Comparison of ENCODE assay signal across 28 cellular contexts in the genomic region with DNA sequence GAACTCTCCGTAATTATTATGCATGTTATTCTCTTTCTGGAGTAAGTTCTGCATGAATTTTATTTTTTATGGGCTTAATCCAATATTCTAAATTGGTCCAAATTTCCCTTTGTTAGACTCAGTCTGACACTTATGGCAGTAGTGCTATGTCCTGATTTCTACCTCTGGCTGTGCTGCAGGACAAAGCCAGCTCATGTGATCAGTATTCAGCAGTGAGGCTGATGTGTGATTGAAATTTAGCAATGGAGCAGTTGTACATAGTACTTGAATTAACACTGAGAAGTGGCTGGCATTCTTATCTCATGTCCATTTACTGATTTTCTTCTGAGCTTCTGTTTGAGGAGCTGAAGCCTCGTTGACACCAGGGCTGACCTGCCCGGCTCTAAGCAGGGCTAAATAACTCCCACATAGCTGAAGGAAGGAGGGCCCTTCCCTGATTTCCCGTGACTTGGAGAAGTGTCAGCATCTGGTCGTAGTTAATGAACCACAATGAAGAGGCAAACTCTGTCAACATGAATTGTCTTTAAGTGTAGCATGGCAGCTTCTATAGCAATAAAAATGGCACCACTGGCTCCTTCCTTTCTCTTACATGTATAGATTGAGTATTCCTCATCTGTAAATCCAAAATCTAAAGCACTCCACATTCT.
DNase-seq lines count a peak whose midpoint lies in the region; ATAC-seq and TF ChIP-seq lines count a peak whose summit lies in the region.
"Had no signal": no experiment of that assay in that cellular context is flagged by ENCODE, and none has a peak within 500 bp of the region (broad histone marks: within the 10 kb centered on the region; RNA-seq: fewer than 3 reads in every experiment).

No MANE protein-coding gene starts in this region.

- DNase-seq in MCF 10A (ENCODE audit: unreplicated experiment) (no peak), breast epithelium (ENCODE audit: low spot score in 2 of 2) (no peak), SK-N-MC (ENCODE audit: low read depth, low spot score) (no peak), heart left ventricle (no peak), tibial artery (no peak), inferior parietal cortex (ENCODE audit: extremely low spot score) (no peak)
- DNase-seq in CD4-positive, alpha-beta memory T cell = no peak
- DNase-seq in activated CD8-positive, alpha-beta memory T cell treated with anti-CD3 and anti-CD28 coated beads, Interleukin-2, amount 50 U/mL, for 48 hours = no peak
- DNase-seq: activated CD4-positive, alpha-beta T cell treated with anti-CD3 and anti-CD28 coated beads for 48 hours; activated gamma-delta T cell treated with Interleukin-2 at 50 U/mL for 16 hours; activated T-cell treated with anti-CD3 and anti-CD28 coated beads, Interleukin-2, amount 50 U/mL, for 4 hours; BE2C; CD8-positive, alpha-beta memory T cell; dermis blood vessel endothelial cell; esophagus squamous epithelium; HCEC 1CT; islet precursor cell; naive thymus-derived CD4-positive, alpha-beta T cell; NCI-H2029; NCI-H524 treated with DMSO at 0.1 percent for 48 hours; OCI-M1; right lobe of liver; stimulated activated CD8-positive, alpha-beta memory T cell treated with anti-CD3 and anti-CD28 coated beads, Interleukin-4, amount 100 ng/mL, for 48 hours had no signal

- no peak overlapping the region for H3K4me3 ChIP-seq in breast epithelium
- H3K4me3 ChIP-seq in SK-N-MC = peak overlapping the region; percentile 34
- H3K4me3 ChIP-seq in heart left ventricle = no peak overlapping the region
- no peak overlapping the region for H3K4me3 ChIP-seq in tibial artery
- H3K4me3 ChIP-seq in CD4-positive, alpha-beta memory T cell (ENCODE audit: low read length in 2 of 2) = no peak overlapping the region
- H3K4me3 ChIP-seq: A549, esophagus squamous epithelium, right lobe of liver had no signal

- BruUV-seq in MCF 10A (replicated peaks; lab: Mats Ljungman, UMichigan) = no TSS peak

- H3K4me1 ChIP-seq in breast epithelium (no peaks in the 10 kb centered on the region), heart left ventricle (peaks cover 0 to 48% (median 27%) of the 10 kb centered on the region in 12 donors), tibial artery (peaks cover 0 to 73% (median 30%) of the 10 kb centered on the region in 4 donors)
- H3K4me1 ChIP-seq in CD4-positive, alpha-beta memory T cell (ENCODE audit: insufficient read depth, low read length) = peaks cover 8% of the 10 kb centered on the region
- H3K4me1 ChIP-seq: BE2C had no signal

- no peaks in the 10 kb centered on the region for H3K9me3 Mint-ChIP-seq in MCF 10A (ENCODE audit: unreplicated experiment)
- no peaks in the 10 kb centered on the region for H3K9me3 Mint-ChIP-seq in CD4-positive, alpha-beta memory T cell
- H3K9me3 Mint-ChIP-seq: activated T-cell treated with anti-CD3 and anti-CD28 coated beads, Interleukin-2, amount 50 U/mL, for 4 hours; CD8-positive, alpha-beta memory T cell; stimulated activated naive CD8-positive, alpha-beta T cell treated with anti-CD3 and anti-CD28 coated beads, Interleukin-15, Interleukin-2, amounts not matched to agents 100 ng/mL and 50 ng/mL, for 24 hours; T-helper 2 cell treated with Interferon-gamma antibody and Interleukin-4, amounts not matched to agents 5 μg/mL and 100 μg/mL, for 36 hours had no signal

- TF ChIP-seq POLR2A in breast epithelium (IDR thresholded peaks at IDR 0.05) (no peak), heart left ventricle (IDR thresholded peaks at IDR 0.05) (no peak)

- POLR2A ChIA-PET in MCF 10A (lab: Yijun Ruan, JAX) = interaction anchor here (1.7 kb wide), 1 partner anchor 9 kb away, joined by 5 read pairs; no protein-coding TSS in a partner anchor
- POLR2A ChIA-PET in CD4-positive, alpha-beta memory T cell (lab: Charles Lee; ENCODE audit: partially characterized antibody) = no interaction called here

- H3K4me3 Mint-ChIP-seq in MCF 10A (ENCODE audit: unreplicated experiment) = no peak overlapping the region
- no peak overlapping the region for H3K4me3 Mint-ChIP-seq in CD4-positive, alpha-beta memory T cell
- H3K4me3 Mint-ChIP-seq: activated T-cell treated with anti-CD3 and anti-CD28 coated beads, Interleukin-2, amount 50 U/mL, for 4 hours; CD8-positive, alpha-beta memory T cell; naive thymus-derived CD4-positive, alpha-beta T cell; stimulated activated naive CD8-positive, alpha-beta T cell treated with anti-CD3 and anti-CD28 coated beads, Interleukin-15, Interleukin-2, amounts not matched to agents 100 ng/mL and 50 ng/mL, for 24 hours; T-helper 2 cell treated with Interferon-gamma antibody and Interleukin-4, amounts not matched to agents 5 μg/mL and 100 μg/mL, for 36 hours had no signal

- no peaks in the 10 kb centered on the region for H3K9me3 ChIP-seq in breast epithelium
- H3K9me3 ChIP-seq in SK-N-MC (ENCODE audit: low read depth, low read length) = no peaks in the 10 kb centered on the region
- H3K9me3 ChIP-seq in heart left ventricle = no peaks in the 10 kb centered on the region
- no peaks in the 10 kb centered on the region for H3K9me3 ChIP-seq in tibial artery
- no peaks in the 10 kb centered on the region for H3K9me3 ChIP-seq in CD4-positive, alpha-beta memory T cell (ENCODE audit: control insufficient read depth in 1 of 2, low read length in 2 of 2)
- H3K9me3 ChIP-seq: A549, BE2C, esophagus squamous epithelium, neutrophil, right lobe of liver had no signal

- H3K36me3 ChIP-seq in breast epithelium (no peaks in the 10 kb centered on the region), SK-N-MC (ENCODE audit: insufficient read depth, low read length) (no peaks in the 10 kb centered on the region), heart left ventricle (peaks cover 0 to 36% (median 6%) of the 10 kb centered on the region in 9 donors), tibial artery (peaks cover 24 to 34% (median 27%) of the 10 kb centered on the region in 3 donors)
- no peaks in the 10 kb centered on the region for H3K36me3 ChIP-seq in CD4-positive, alpha-beta memory T cell (ENCODE audit: insufficient read depth, low read length)
- H3K36me3 ChIP-seq: BE2C, esophagus squamous epithelium, neutrophil, right lobe of liver had no signal

- TF ChIP-seq CTCF in MCF 10A (IDR thresholded peaks at IDR 0.05; ENCODE audit: unreplicated experiment) (no peak), breast epithelium (IDR thresholded peaks at IDR 0.05) (no peak), heart left ventricle (IDR thresholded peaks at IDR 0.05) (no peak), tibial artery (IDR thresholded peaks at IDR 0.05) (no peak)

- H3K4me1 Mint-ChIP-seq in MCF 10A (ENCODE audit: insufficient read depth, unreplicated experiment) = peaks cover 6% of the 10 kb centered on the region
- H3K4me1 Mint-ChIP-seq in CD4-positive, alpha-beta memory T cell = peaks cover 11 to 17% (median 13%) of the 10 kb centered on the region in 4 donors

- no peaks in the 10 kb centered on the region for H3K27me3 ChIP-seq in breast epithelium
- H3K27me3 ChIP-seq in heart left ventricle = no peaks in the 10 kb centered on the region
- no peaks in the 10 kb centered on the region for H3K27me3 ChIP-seq in tibial artery
- H3K27me3 ChIP-seq in CD4-positive, alpha-beta memory T cell (ENCODE audit: insufficient read depth, low read length) = no peaks in the 10 kb centered on the region
- H3K27me3 ChIP-seq: esophagus squamous epithelium, neutrophil, right lobe of liver had no signal

- peak overlapping the region; percentile 35 for H3K27ac Mint-ChIP-seq in MCF 10A (ENCODE audit: low read depth, unreplicated experiment)
- no peak overlapping the region for H3K27ac Mint-ChIP-seq in CD4-positive, alpha-beta memory T cell
- H3K27ac Mint-ChIP-seq: naive thymus-derived CD4-positive, alpha-beta T cell; stimulated activated naive CD8-positive, alpha-beta T cell treated with anti-CD3 and anti-CD28 coated beads, Interleukin-15, Interleukin-2, amounts not matched to agents 100 ng/mL and 50 ng/mL, for 24 hours; T-helper 2 cell treated with Interferon-gamma antibody and Interleukin-4, amounts not matched to agents 5 μg/mL and 100 μg/mL, for 36 hours had no signal

- intact Hi-C loops in MCF 10A (cut with micrococcal nuclease) = no loop called here
- intact Hi-C loops in breast epithelium (cut with DNase I; ENCODE audit: low total_unique reads) = no loop called here
- intact Hi-C loops in heart left ventricle (cut with DNase I) = no loop called here
- intact Hi-C loops in tibial artery (cut with DNase I; ENCODE audit: low total_unique reads) = no loop called here
- intact Hi-C loops in CD4-positive, alpha-beta memory T cell (cut with micrococcal nuclease) = no loop called here

- ATAC-seq in heart left ventricle = peak; percentile 54 to 85 (median 68)
- ATAC-seq: A549; activated T-cell treated with anti-CD3 and anti-CD28 coated beads, Interleukin-2, amount 50 U/mL, for 4 hours; HepG2; naive thymus-derived CD4-positive, alpha-beta T cell had no signal

- H3K9ac ChIP-seq in SK-N-MC (ENCODE audit: insufficient read length) = no peak overlapping the region

- 35 to 41% (median 39%) methylated on average over 5 of the region's 5 CpGs for WGBS in heart left ventricle, 4 donors

- H3K27ac ChIP-seq in breast epithelium = no peak overlapping the region
- H3K27ac ChIP-seq in SK-N-MC = peak overlapping the region; percentile 18; the same call in 1 of the 2 replicates
- H3K27ac ChIP-seq in heart left ventricle = peak overlapping the region in 9 of 12 donors; percentile 8 to 51 (median 24)
- H3K27ac ChIP-seq in tibial artery = peak overlapping the region; percentile 15 to 66
- no peak overlapping the region for H3K27ac ChIP-seq in CD4-positive, alpha-beta memory T cell (ENCODE audit: low read depth, low read length)
- H3K27ac ChIP-seq: A549, neutrophil, right lobe of liver had no signal

- H3K36me3 Mint-ChIP-seq in MCF 10A (ENCODE audit: insufficient read depth, unreplicated experiment) = peaks cover 45% of the 10 kb centered on the region
- H3K36me3 Mint-ChIP-seq in CD4-positive, alpha-beta memory T cell = no peaks in the 10 kb centered on the region
- H3K36me3 Mint-ChIP-seq: CD8-positive, alpha-beta memory T cell; naive thymus-derived CD4-positive, alpha-beta T cell had no signal

- H3K27me3 Mint-ChIP-seq in MCF 10A (ENCODE audit: insufficient read depth, unreplicated experiment) = no peaks in the 10 kb centered on the region
- H3K27me3 Mint-ChIP-seq in CD4-positive, alpha-beta memory T cell = peaks cover 0 to 3% of the 10 kb centered on the region in 2 donors

- CTCF ChIA-PET in MCF 10A (lab: Yijun Ruan, JAX) = interaction anchor here (0.6 to 1.5 kb wide), 2 partner anchors 222 to 266 kb away, joined by 3 read pairs; no protein-coding TSS in a partner anchor
- CTCF ChIA-PET in CD4-positive, alpha-beta memory T cell (lab: Charles Lee; ENCODE audit: partially characterized antibody) = no interaction called here

Comparison
In these comparisons a context has a peak if more than half of its experiments do, and no peak if none do; other contexts are left out.
1. H3K27ac ChIP-seq: peak in SK-N-MC (single experiment), heart left ventricle (9 of 12) and tibial artery (2 of 2); none in breast epithelium (0 of 2) and CD4-positive, alpha-beta memory T cell (single experiment).